ENCODE assay signal across 8 cellular contexts in genomic region chr17:56913867-56914640, GRCh38. TPM values are rescaled to one million over a fixed set of nuclear protein-coding genes. Genes with fewer than 3 reads are reported as not detected.
DNase-seq lines count a peak whose midpoint lies in the region; ATAC-seq and TF ChIP-seq lines count a peak whose summit lies in the region.

Gene TRIM25 (minus strand): TSS chr17:56914049. CDS start chr17:56913988, 61 bp downstream.

- H3K9me3 Mint-ChIP-seq in HFFc6 = peaks cover 8% of the 10 kb centered on the region
- H3K9me3 Mint-ChIP-seq in activated naive CD4-positive, alpha-beta T cell treated with anti-CD3 and anti-CD28 coated beads, Interleukin-2, amount 50 U/mL, for 24 hours = no peaks in the 10 kb centered on the region

- no peak for TF ChIP-seq POLR2A in testis (IDR thresholded peaks at IDR 0.05)

- no peaks in the 10 kb centered on the region for H3K27me3 ChIP-seq in GM06990 (replicated peaks; ENCODE audit: control insufficient read depth, insufficient read depth, low read length)
- H3K27me3 ChIP-seq in testis = no peaks in the 10 kb centered on the region

- H3K27me3 Mint-ChIP-seq in HFFc6 (ENCODE audit: insufficient read depth) = peaks cover 3% of the 10 kb centered on the region
- no peaks in the 10 kb centered on the region for H3K27me3 Mint-ChIP-seq in activated naive CD4-positive, alpha-beta T cell treated with anti-CD3 and anti-CD28 coated beads, Interleukin-2, amount 50 U/mL, for 24 hours

- H3K36me3 ChIP-seq in GM06990 (ENCODE audit: control insufficient read depth, insufficient read depth, low read length) (peaks cover 3% of the 10 kb centered on the region; the same call in 1 of the 2 replicates), testis (ENCODE audit: low read depth, missing control alignments) (no peaks in the 10 kb centered on the region)

- peak within 1 kb of the TSS; percentile 95 for H3K4me3 Mint-ChIP-seq in HFFc6
- H3K4me3 Mint-ChIP-seq in activated naive CD4-positive, alpha-beta T cell treated with anti-CD3 and anti-CD28 coated beads, Interleukin-2, amount 50 U/mL, for 24 hours = peak within 1 kb of the TSS; percentile 94

- peaks cover 10% of the 10 kb centered on the region for H3K4me1 ChIP-seq in testis

- no peak for TF ChIP-seq CTCF in GM06990 (IDR thresholded peaks at IDR 0.05; ENCODE audit: insufficient read depth, low read length, poor library complexity, severe bottlenecking)
- TF ChIP-seq CTCF in HFFc6 (IDR thresholded peaks at IDR 0.05) = no peak
- TF ChIP-seq CTCF in omental fat pad (IDR thresholded peaks at IDR 0.05) = no peak
- TF ChIP-seq CTCF in testis (IDR thresholded peaks at IDR 0.05) = no peak

- intact Hi-C loops in testis (cut with DNase I; ENCODE audit: low total_unique reads) = no loop called here

- peak within 1 kb of the TSS; percentile 91 for H3K27ac Mint-ChIP-seq in HFFc6
- peak within 1 kb of the TSS; percentile 96 for H3K27ac Mint-ChIP-seq in activated naive CD4-positive, alpha-beta T cell treated with anti-CD3 and anti-CD28 coated beads, Interleukin-2, amount 50 U/mL, for 24 hours

- H3K4me3 ChIP-seq in GM06990 (replicated peaks; ENCODE audit: low read depth, low read length) = peak within 1 kb of the TSS; percentile 96
- peak within 1 kb of the TSS; percentile 74 to 95 for H3K4me3 ChIP-seq in testis

- WGBS in testis, 2 donors = 1 to 2% methylated on average over 20 to 62 of the region's 63 CpGs

- peaks cover 53% of the 10 kb centered on the region for H3K4me1 Mint-ChIP-seq in HFFc6 (ENCODE audit: low read depth)
- H3K4me1 Mint-ChIP-seq in activated naive CD4-positive, alpha-beta T cell treated with anti-CD3 and anti-CD28 coated beads, Interleukin-2, amount 50 U/mL, for 24 hours = peaks cover 68% of the 10 kb centered on the region

- peak within 1 kb of the TSS; percentile 73 to 85 for H3K27ac ChIP-seq in testis

- H3K36me3 Mint-ChIP-seq in HFFc6 (ENCODE audit: low read depth) = peaks cover 21% of the 10 kb centered on the region
- H3K36me3 Mint-ChIP-seq in activated naive CD4-positive, alpha-beta T cell treated with anti-CD3 and anti-CD28 coated beads, Interleukin-2, amount 50 U/mL, for 24 hours = peaks cover 5% of the 10 kb centered on the region

- no peaks in the 10 kb centered on the region for H3K9me3 ChIP-seq in testis

- ATAC-seq in SK-N-SH treated with all-trans-retinoic acid at 6 μM for 48 hours (peak; percentile 95), omental fat pad (ENCODE audit: low FRiP score) (peak; percentile 69)

- DNase-seq in GM06990 (ENCODE audit: extremely low read depth, insufficient read length) = peak; percentile 93
- peak; percentile 75 for DNase-seq in HFFc6
- peak; percentile 80 for DNase-seq in NCI-H1048 (lab: John Stamatoyannopoulos, UW)
- no peak for DNase-seq in glomerular endothelial cell (ENCODE audit: extremely low read depth, low read depth, low spot score)
- peak; percentile 85 for DNase-seq in omental fat pad (ENCODE audit: low spot score)
- DNase-seq in testis = peak; percentile 94

TF ChIP-seq in SK-N-SH treated with all-trans-retinoic acid at 6 μM for 48 hours, 23 proteins besides CTCF, POLR2A, EP300 and RAD21 (continues in another document):
- TF ChIP-seq BACH2 (CRISPR knock-in tag; IDR thresholded peaks at IDR 0.05; ENCODE audit: borderline replicate concordance) (no peak), ZFP3 (CRISPR knock-in tag; IDR thresholded peaks at IDR 0.05) (0 out of 2 replicates have a peak, but pooled peaks have one; percentile 33), POU6F1 (CRISPR knock-in tag; IDR thresholded peaks at IDR 0.05; ENCODE audit: borderline replicate concordance, low read depth) (no peak), PPARA (CRISPR knock-in tag; IDR thresholded peaks at IDR 0.05; ENCODE audit: borderline replicate concordance) (no peak), PATZ1 (CRISPR knock-in tag; IDR thresholded peaks at IDR 0.05; ENCODE audit: borderline replicate concordance) (0 out of 2 replicates have a peak, but pooled peaks have one; percentile 65), ESRRG (CRISPR knock-in tag; IDR thresholded peaks at IDR 0.05) (no peak), CSDC2 (CRISPR knock-in tag; IDR thresholded peaks at IDR 0.05) (no peak), ARNTL (CRISPR knock-in tag; IDR thresholded peaks at IDR 0.05; ENCODE audit: borderline replicate concordance, low read depth) (no peak), SNAI2 (CRISPR knock-in tag; IDR thresholded peaks at IDR 0.05) (no peak), CSRNP3 (CRISPR knock-in tag; IDR thresholded peaks at IDR 0.05) (no peak), ZC3H10 (CRISPR knock-in tag; IDR thresholded peaks at IDR 0.05) (no peak), ZNF70 (CRISPR knock-in tag; IDR thresholded peaks at IDR 0.05) (no peak), RARB (CRISPR knock-in tag; IDR thresholded peaks at IDR 0.05) (no peak), TSHZ2 (CRISPR knock-in tag; IDR thresholded peaks at IDR 0.05) (no peak; the same call in 1 of the 2 replicates)

RNA-seq across cellular contexts. Expression of gene TRIM25, which starts in this region (rescaled TPM):
- total RNA-seq in HFFc6 (2021; fragmentation: NEBNext Ultra II Directional; extraction: Animal tissue kit (Norgen Biotek cat#: 25700)) = 10 to 100 TPM; 38.8 to 43.7 (median 41.4) TPM
- total RNA-seq in glomerular endothelial cell (60.1 and 68.6 TPM in 2 replicates), omental fat pad (100 to 1,000 TPM in 1 of 4 donors, 10 to 100 TPM in 3; 41.4 to 112 (median 78.6) TPM), testis (10 to 100 TPM; 66.4 to 76.3 TPM)
- polyA plus RNA-seq in testis (ENCODE audit: insufficient read depth, low read depth, low replicate concordance) = 38.9 TPM
